ENCODE assay signal across 18 cellular contexts in genomic region chr16:69088684-69089083, GRCh38. TPM values are rescaled to one million over a fixed set of nuclear protein-coding genes. Genes with fewer than 3 reads are reported as not detected.
A peak's percentile ranks its signal among the peaks of the same experiment; 100 is the strongest.
DNase-seq lines count a peak whose midpoint lies in the region; ATAC-seq, FAIRE-seq and TF ChIP-seq lines count a peak whose summit lies in the region.
"Had no signal": no experiment of that assay in that cellular context is flagged by ENCODE, and none has a peak within 500 bp of the region (broad histone marks: within the 10 kb centered on the region; RNA-seq: fewer than 3 reads in every experiment).

No MANE protein-coding gene starts in this region.

- H3K4me3 Mint-ChIP-seq in Calu3 (ENCODE audit: low read depth, unreplicated experiment) (peak overlapping the region; percentile 38), WTC11 (no peak overlapping the region)
- H3K4me3 Mint-ChIP-seq: naive thymus-derived CD8-positive, alpha-beta T cell had no signal

- TF ChIP-seq POLR2A in A549 (IDR thresholded peaks at IDR 0.05; ENCODE audit: low read length) (no peak), right lobe of liver (IDR thresholded peaks at IDR 0.05) (no peak), tibial nerve (IDR thresholded peaks at IDR 0.05) (no peak)

- H3K27me3 Mint-ChIP-seq in Calu3 (ENCODE audit: unreplicated experiment) (no peaks in the 10 kb centered on the region), WTC11 (ENCODE audit: low read depth) (no peaks in the 10 kb centered on the region)
- H3K27me3 Mint-ChIP-seq: naive thymus-derived CD8-positive, alpha-beta T cell had no signal

- H3K4me2 ChIP-seq in A549 = peak overlapping the region; percentile 59

- POLR2A ChIA-PET in A549 (lab: Yijun Ruan, JAX) = interaction anchor here (0.6 to 1.2 kb wide), 2 partner anchors 16 to 31 kb away, joined by 3 to 4 read pairs; no protein-coding TSS in a partner anchor
- POLR2A ChIA-PET in WTC11 (lab: Charles Lee) = interaction anchor here (1.2 to 1.5 kb wide), 2 partner anchors 12 to 17 kb away, joined by 4 read pairs; partner anchors contain the start of gene HAS3

- H3K27me3 ChIP-seq in right lobe of liver = no peaks in the 10 kb centered on the region
- H3K27me3 ChIP-seq in aorta (ENCODE audit: control insufficient read depth in 1 of 2, insufficient read depth in 2 of 2, low read length in 1 of 2) = no peaks in the 10 kb centered on the region
- no peaks in the 10 kb centered on the region for H3K27me3 ChIP-seq in tibial nerve
- H3K27me3 ChIP-seq: tibial artery had no signal

- no peaks in the 10 kb centered on the region for H3K9me3 Mint-ChIP-seq in Calu3 (ENCODE audit: low read depth, unreplicated experiment)
- no peaks in the 10 kb centered on the region for H3K9me3 Mint-ChIP-seq in WTC11
- H3K9me3 Mint-ChIP-seq: naive thymus-derived CD8-positive, alpha-beta T cell had no signal

- no peaks in the 10 kb centered on the region for H3K9me3 ChIP-seq in A549
- no peaks in the 10 kb centered on the region for H3K9me3 ChIP-seq in right lobe of liver
- H3K9me3 ChIP-seq in aorta (ENCODE audit: control insufficient read depth, low read length) = no peaks in the 10 kb centered on the region
- H3K9me3 ChIP-seq in tibial nerve = no peaks in the 10 kb centered on the region
- H3K9me3 ChIP-seq: tibial artery had no signal

- FAIRE-seq in A549 (lab: Jason Lieb, UNC) = no peak
- FAIRE-seq: frontal cortex, kidney had no signal

- H3K4me3 ChIP-seq in A549 (no peak overlapping the region), right lobe of liver (no peak overlapping the region), aorta (ENCODE audit: low read length in 2 of 2) (no peak overlapping the region), tibial nerve (no peak overlapping the region)
- H3K4me3 ChIP-seq: tibial artery had no signal

- H3K4me1 Mint-ChIP-seq in Calu3 (ENCODE audit: low read depth, unreplicated experiment) (peaks cover 28% of the 10 kb centered on the region), WTC11 (peaks cover 45% of the 10 kb centered on the region)

- ATAC-seq in A549 = no peak
- ATAC-seq in WTC11 = no peak
- ATAC-seq in right lobe of liver = no peak
- no peak for ATAC-seq in aorta (ENCODE audit: low FRiP score)
- ATAC-seq: naive thymus-derived CD8-positive, alpha-beta T cell had no signal

- BruUV-seq in Calu3 (replicated peaks; lab: Mats Ljungman, UMichigan) = no TSS peak

- H3K36me3 ChIP-seq in right lobe of liver (peaks cover 0 to 5% (median 0%) of the 10 kb centered on the region in 4 donors), aorta (ENCODE audit: control insufficient read depth in 1 of 2, insufficient read depth in 2 of 2, low read length in 1 of 2) (peaks cover 0 to 2% of the 10 kb centered on the region in 2 donors), tibial nerve (peaks cover 0 to 39% (median 6%) of the 10 kb centered on the region in 3 donors)

- H3K36me3 Mint-ChIP-seq in Calu3 (ENCODE audit: insufficient read depth, unreplicated experiment) (no peaks in the 10 kb centered on the region), WTC11 (peaks cover 8% of the 10 kb centered on the region)

- H3K27ac Mint-ChIP-seq in Calu3 (ENCODE audit: unreplicated experiment) = no peak overlapping the region
- peak overlapping the region; percentile 7; the same call in 1 of the 2 replicates for H3K27ac Mint-ChIP-seq in WTC11

- CTCF ChIA-PET in A549 (lab: Yijun Ruan, JAX) (interaction anchor here (1.6 to 4.6 kb wide), 3 partner anchors 15 to 169 kb away, joined by 5 to 24 read pairs (median 8); partner anchors contain the start of gene HAS3), Calu3 (lab: Charles Lee) (interaction anchor here (0.8 to 2.0 kb wide), 5 partner anchors 16 to 560 kb away, joined by 3 to 9 read pairs (median 6); no protein-coding TSS in a partner anchor), WTC11 (lab: Charles Lee) (interaction anchor here (1.2 to 1.9 kb wide), 6 partner anchors 10 to 24 kb away, joined by 3 to 6 read pairs (median 4); no protein-coding TSS in a partner anchor)

- no peak for TF ChIP-seq CTCF in A549 (IDR thresholded peaks at IDR 0.05)
- TF ChIP-seq CTCF in Calu3 (IDR thresholded peaks at IDR 0.05; ENCODE audit: unreplicated experiment) = no peak
- no peak for TF ChIP-seq CTCF in WTC11 (IDR thresholded peaks at IDR 0.05)
- TF ChIP-seq CTCF in right lobe of liver (IDR thresholded peaks at IDR 0.05) = no peak
- no peak for TF ChIP-seq CTCF in tibial nerve (IDR thresholded peaks at IDR 0.05)

- 71% methylated on average over 4 of the region's 4 CpGs for WGBS in A549 (ENCODE audit: missing lambda C conversion rate)
- 87% methylated on average over 2 of the region's 4 CpGs for WGBS in right lobe of liver (ENCODE audit: insufficient coverage, low coverage, low lambda C conversion rate, missing lambda C conversion rate)
- 85 to 87% methylated on average over 4 of the region's 4 CpGs for WGBS in aorta, 2 donors
- WGBS in tibial nerve, 2 donors = 82 to 85% methylated on average over 4 of the region's 4 CpGs

- no peak for TF ChIP-seq EP300 in A549 (IDR thresholded peaks at IDR 0.05)
- TF ChIP-seq EP300 in tibial nerve (IDR thresholded peaks at IDR 0.05) = no peak

- intact Hi-C loops in Calu3 (cut with micrococcal nuclease; ENCODE audit: unreplicated experiment) (no loop called here), right lobe of liver (cut with DNase I) (no loop called here), aorta (cut with DNase I) (no loop called here)

- DNase-seq in A549 (ENCODE audit: low read depth in 1 of 2, low spot score in 1 of 2) (no peak), Calu3 (no peak), WTC11 (ENCODE audit: low spot score) (no peak), right lobe of liver (peak in 1 of 3 donors; percentile 24), UCSD-AML1 (lab: John Stamatoyannopoulos, UW; ENCODE audit: unreplicated experiment) (no peak), aorta (no peak), AG08396 (ENCODE audit: low spot score) (no peak), tibial nerve (ENCODE audit: low spot score in 2 of 2) (no peak)
- DNase-seq: GOT3; kidney; mesenchymal stem cell; naive thymus-derived CD8-positive, alpha-beta T cell; NCI-H2081; NCI-H524; stimulated activated naive CD4-positive, alpha-beta T cell treated with Interleukin-2 at 50 U/mL for 16 hours; tibial artery had no signal

- no peak for TF ChIP-seq RAD21 in A549 (conservative IDR thresholded peaks at IDR 0.05 in 1 of 2, IDR thresholded peaks at IDR 0.05 in 1 of 2)

- peak overlapping the region; percentile 55 to 78; a peak in 5 of 6 replicates for H3K27ac ChIP-seq in A549
- H3K27ac ChIP-seq in right lobe of liver = peak overlapping the region in 2 of 3 donors; percentile 49 to 65
- H3K27ac ChIP-seq in aorta (ENCODE audit: low read depth in 1 of 2, low read length in 2 of 2) = no peak overlapping the region
- H3K27ac ChIP-seq in tibial nerve = no peak overlapping the region
- H3K27ac ChIP-seq: tibial artery had no signal

- H3K4me1 ChIP-seq in A549 = peaks cover 19% of the 10 kb centered on the region
- H3K4me1 ChIP-seq in right lobe of liver = peaks cover 0 to 19% (median 6%) of the 10 kb centered on the region in 4 donors
- no peaks in the 10 kb centered on the region for H3K4me1 ChIP-seq in aorta (ENCODE audit: control insufficient read depth in 1 of 2, insufficient read depth in 2 of 2, low read length in 2 of 2)
- H3K4me1 ChIP-seq in tibial nerve = peaks cover 0 to 5% (median 0%) of the 10 kb centered on the region in 4 donors
- H3K4me1 ChIP-seq: tibial artery had no signal

TF ChIP-seq in A549, 52 proteins besides CTCF, POLR2A, EP300 and RAD21 (continues in another document):
- TF ChIP-seq HOXB5 (CRISPR knock-in tag; IDR thresholded peaks at IDR 0.05) (no peak), FOXS1 (CRISPR knock-in tag; IDR thresholded peaks at IDR 0.05) (no peak), RARB (CRISPR knock-in tag; IDR thresholded peaks at IDR 0.05) (no peak), FOSB (CRISPR knock-in tag; IDR thresholded peaks at IDR 0.05) (no peak), CHD4 (IDR thresholded peaks at IDR 0.05; ENCODE audit: borderline replicate concordance) (no peak)

TF ChIP-seq in WTC11, 78 proteins besides CTCF, POLR2A, EP300 and RAD21 (continues in another document):
- no peak for TF ChIP-seq SMAD3 (CRISPR knock-in tag; IDR thresholded peaks at IDR 0.05; ENCODE audit: borderline replicate concordance)

RNA-seq across cellular contexts. Expression of gene HAS3, which starts 16.8 kb away (rescaled TPM):
- polyA plus RNA-seq in A549 (2011; rRNA removed) (9.1 and 11.1 TPM in 2 replicates), A549 (2017; fragmentation: RNase III; extraction: RNeasy Plus Mini Kit Qiagen cat#74134 plus additional on column Dnase treatment) (12.4 to 18.6 TPM (median 14.1 TPM) in 3 replicates), aorta (under 1 TPM; 0.54 to 0.88 TPM)
- 23.0 and 37.0 TPM in 2 replicates for polyA plus RNA-seq in A549 (2012; cell fraction: cytosol; rRNA removed)
- polyA plus RNA-seq in A549 (2012; cell fraction: nucleus; rRNA removed) = 51.5 and 90.9 TPM in 2 replicates
- 16.0 and 17.6 TPM in 2 replicates for polyA minus RNA-seq in A549 (2011; rRNA and poly(A)+ RNA removed)
- total RNA-seq in Calu3 (2022) (29.8 and 33.2 TPM in 2 replicates), WTC11 (2021) (54.4 to 66.9 TPM (median 56.0 TPM) in 3 replicates), right lobe of liver (1 to 10 TPM in 1 of 6 experiments, under 1 TPM in 5; 0.39 to 1.0 (median 0.63) TPM), aorta (1 to 10 TPM in 1 of 2 donors, under 1 TPM in 1; 0.68 to 1.3 TPM), tibial nerve (1 to 10 TPM in 2 of 4 donors, under 1 TPM in 2; 0.42 to 7.1 (median 2.1) TPM)
- total RNA-seq: HT-29 had no signal

RNA-seq across cellular contexts. Expression of gene CHTF8, which starts 43.7 kb away (rescaled TPM):
- 81.6 and 113 TPM in 2 replicates for polyA plus RNA-seq in A549 (2011; rRNA removed)
- polyA plus RNA-seq in A549 (2012; cell fraction: cytosol; rRNA removed) = 64.0 and 84.3 TPM in 2 replicates
- 57.0 and 81.5 TPM in 2 replicates for polyA plus RNA-seq in A549 (2012; cell fraction: nucleus; rRNA removed)
- polyA plus RNA-seq in A549 (2017; fragmentation: RNase III; extraction: RNeasy Plus Mini Kit Qiagen cat#74134 plus additional on column Dnase treatment) = 72.5 to 82.7 TPM (median 78.7 TPM) in 3 replicates
- 132 and 175 TPM in 2 replicates for polyA minus RNA-seq in A549 (2011; rRNA and poly(A)+ RNA removed)
- total RNA-seq in Calu3 (2022) = 131 and 146 TPM in 2 replicates
- total RNA-seq in WTC11 (2021) = 115 to 134 TPM (median 132 TPM) in 3 replicates
- 10 to 100 TPM; 56.6 to 78.3 (median 65.4) TPM for total RNA-seq in right lobe of liver
- total RNA-seq in aorta = 10 to 100 TPM; 73.2 to 77.3 TPM
- polyA plus RNA-seq in aorta = 10 to 100 TPM; 53.3 to 53.8 TPM
- 10 to 100 TPM; 58.8 to 99.0 (median 76.5) TPM for total RNA-seq in tibial nerve

RNA-seq across cellular contexts. Expression of gene UTP4, which starts 43.8 kb away (rescaled TPM):
- polyA plus RNA-seq in A549 (2011; rRNA removed) (118 TPM in 2 replicates), A549 (2017; fragmentation: RNase III; extraction: RNeasy Plus Mini Kit Qiagen cat#74134 plus additional on column Dnase treatment) (77.1 to 87.3 TPM (median 78.8 TPM) in 3 replicates), aorta (10 to 100 TPM; 15.7 to 18.3 TPM)
- polyA plus RNA-seq in A549 (2012; cell fraction: cytosol; rRNA removed) = 97.9 and 112 TPM in 2 replicates
- 101 and 109 TPM in 2 replicates for polyA plus RNA-seq in A549 (2012; cell fraction: nucleus; rRNA removed)
- polyA minus RNA-seq in A549 (2011; rRNA and poly(A)+ RNA removed) = 132 and 150 TPM in 2 replicates
- total RNA-seq in Calu3 (2022) (113 and 116 TPM in 2 replicates), WTC11 (2021) (71.0 to 85.7 TPM (median 74.4 TPM) in 3 replicates), right lobe of liver (10 to 100 TPM; 13.9 to 22.2 (median 19.6) TPM), aorta (10 to 100 TPM; 34.9 to 37.6 TPM), tibial nerve (10 to 100 TPM; 17.6 to 48.0 (median 24.1) TPM)

Comparison
In these comparisons a context has a peak if more than half of its experiments do, and no peak if none do; other contexts are left out.
1. H3K27ac ChIP-seq: peak in A549 (2 of 2) and right lobe of liver (2 of 3); none in aorta (0 of 2) and tibial nerve (0 of 4).